In the genomic region with DNA sequence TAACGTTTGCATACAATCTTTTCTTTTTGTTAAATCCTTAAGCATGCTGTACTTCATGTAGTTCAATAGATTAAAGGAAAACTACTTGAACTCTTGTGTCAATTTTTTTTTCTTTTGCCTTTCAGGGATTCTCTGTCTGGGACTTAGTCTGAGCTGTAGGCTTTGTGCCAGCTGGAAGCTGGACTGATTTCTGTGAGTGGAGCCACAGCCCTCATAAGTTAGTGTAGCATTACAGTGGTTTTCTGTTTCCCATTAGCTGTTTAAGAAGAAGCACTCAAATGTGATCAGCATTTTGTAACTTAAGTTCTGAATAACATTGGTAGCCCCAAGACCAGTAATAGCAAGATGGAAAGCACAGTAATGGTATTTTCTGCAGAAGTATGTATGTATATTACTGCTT, we compare ENCODE assay signal across 14 cellular contexts.
A peak's percentile ranks its signal among the peaks of the same experiment; 100 is the strongest.
DNase-seq lines count a peak whose midpoint lies in the region; ATAC-seq and TF ChIP-seq lines count a peak whose summit lies in the region.
"Had no signal": no experiment of that assay in that cellular context is flagged by ENCODE, and none has a peak within 500 bp of the region (broad histone marks: within the 10 kb centered on the region; RNA-seq: fewer than 3 reads in every experiment).

No MANE protein-coding gene starts in this region.

- DNase-seq in GM03348 (ENCODE audit: low spot score) (peak; percentile 72), NCI-H446 (lab: John Stamatoyannopoulos, UW) (peak; percentile 19 to 78), fibroblast of pulmonary artery (ENCODE audit: low read depth) (peak; percentile 50), osteoblast (ENCODE audit: insufficient read length, low spot score, missing footprints) (peak; percentile 26), hippocampal formation (lab: John Stamatoyannopoulos, UW) (no peak), neural progenitor cell (ENCODE audit: low spot score) (no peak)
- no peak for DNase-seq in stimulated activated naive CD8-positive, alpha-beta T cell treated with anti-CD3 and anti-CD28 coated beads, Interleukin-15, Interleukin-2, amounts not matched to agents 100 U/mL and 50 U/mL, for 24 hours
- DNase-seq: amygdala; Karpas-422; naive thymus-derived CD8-positive, alpha-beta T cell; spleen had no signal

- no peak overlapping the region for H3K4me2 ChIP-seq in osteoblast (ENCODE audit: insufficient read depth, low read length)
- H3K4me2 ChIP-seq in neural progenitor cell = no peak overlapping the region

- H3K4me3 ChIP-seq in fibroblast of pulmonary artery (replicated peaks; ENCODE audit: low read depth, low read length) (no peak overlapping the region), osteoblast (ENCODE audit: insufficient read depth, low read length) (no peak overlapping the region), neural progenitor cell (no peak overlapping the region)
- H3K4me3 ChIP-seq: spleen, tibial nerve had no signal

- H3K36me3 Mint-ChIP-seq in neural progenitor cell = no peaks in the 10 kb centered on the region
- H3K36me3 Mint-ChIP-seq: naive thymus-derived CD8-positive, alpha-beta T cell; WTC11 had no signal

- TF ChIP-seq CTCF in fibroblast of pulmonary artery (IDR thresholded peaks at IDR 0.05; ENCODE audit: low read length, missing control alignments) = no peak
- TF ChIP-seq CTCF in osteoblast (IDR thresholded peaks at IDR 0.05; ENCODE audit: extremely low read depth, low read depth, low read length) = no peak
- no peak for TF ChIP-seq CTCF in neural progenitor cell (IDR thresholded peaks at IDR 0.05)

- H3K9ac ChIP-seq in neural progenitor cell = no peak overlapping the region

- H3K27ac Mint-ChIP-seq in neural progenitor cell = no peak overlapping the region
- H3K27ac Mint-ChIP-seq: naive thymus-derived CD8-positive, alpha-beta T cell; WTC11 had no signal

- no peak overlapping the region for H2AFZ ChIP-seq in osteoblast (ENCODE audit: low read length)
- H2AFZ ChIP-seq in neural progenitor cell (replicated peaks) = no peak overlapping the region

- no peaks in the 10 kb centered on the region for H3K27me3 ChIP-seq in osteoblast (ENCODE audit: insufficient read depth, low read length)
- no peaks in the 10 kb centered on the region for H3K27me3 ChIP-seq in neural progenitor cell
- H3K27me3 ChIP-seq: spleen, tibial nerve had no signal

- H3K36me3 ChIP-seq in osteoblast (ENCODE audit: insufficient read depth, low read length) = no peaks in the 10 kb centered on the region
- H3K36me3 ChIP-seq in neural progenitor cell = no peaks in the 10 kb centered on the region
- H3K36me3 ChIP-seq: spleen, tibial nerve had no signal

- H3K79me2 ChIP-seq in osteoblast (ENCODE audit: insufficient read depth, low read length) (no peaks in the 10 kb centered on the region), neural progenitor cell (ENCODE audit: low read depth) (no peaks in the 10 kb centered on the region)

- peaks cover 12% of the 10 kb centered on the region for H3K4me1 ChIP-seq in osteoblast (ENCODE audit: insufficient read depth, low read length)
- H3K4me1 ChIP-seq in neural progenitor cell = no peaks in the 10 kb centered on the region
- H3K4me1 ChIP-seq: spleen, tibial nerve had no signal

- ATAC-seq in GM18520 (IDR thresholded peaks at IDR 0.05; ENCODE audit: unreplicated experiment) = no peak
- ATAC-seq in stimulated activated naive CD8-positive, alpha-beta T cell treated with anti-CD3 and anti-CD28 coated beads, Interleukin-15, Interleukin-2, amounts not matched to agents 100 U/mL and 50 U/mL, for 24 hours = no peak
- ATAC-seq: naive thymus-derived CD8-positive, alpha-beta T cell; WTC11 had no signal

- H3K27me3 Mint-ChIP-seq in neural progenitor cell (ENCODE audit: insufficient read depth, low read depth) = peaks cover 2% of the 10 kb centered on the region
- H3K27me3 Mint-ChIP-seq: naive thymus-derived CD8-positive, alpha-beta T cell had no signal

- no peak overlapping the region for H3K4me3 Mint-ChIP-seq in neural progenitor cell
- H3K4me3 Mint-ChIP-seq: naive thymus-derived CD8-positive, alpha-beta T cell; WTC11 had no signal

- H3K9me3 ChIP-seq in osteoblast (ENCODE audit: low read depth, low read length) = no peaks in the 10 kb centered on the region
- H3K9me3 ChIP-seq in neural progenitor cell (ENCODE audit: low read depth) = no peaks in the 10 kb centered on the region
- H3K9me3 ChIP-seq: spleen, tibial nerve had no signal

- H4K20me1 ChIP-seq in osteoblast (ENCODE audit: insufficient read depth, low read length) = no peaks in the 10 kb centered on the region
- H4K20me1 ChIP-seq in neural progenitor cell (ENCODE audit: low read depth) = no peaks in the 10 kb centered on the region

- no peaks in the 10 kb centered on the region for H3K4me1 Mint-ChIP-seq in neural progenitor cell
- H3K4me1 Mint-ChIP-seq: naive thymus-derived CD8-positive, alpha-beta T cell had no signal

- H3K27ac ChIP-seq in osteoblast (ENCODE audit: low read depth, low read length) (no peak overlapping the region), neural progenitor cell (no peak overlapping the region)
- H3K27ac ChIP-seq: spleen, tibial nerve had no signal

- H3F3A ChIP-seq in neural progenitor cell (ENCODE audit: low read depth) = no peaks in the 10 kb centered on the region

- H3K9me3 Mint-ChIP-seq in neural progenitor cell = no peaks in the 10 kb centered on the region
- H3K9me3 Mint-ChIP-seq: WTC11 had no signal

Comparison
In these comparisons a context has a peak if more than half of its experiments do, and no peak if none do; other contexts are left out.
1. DNase-seq: peak in GM03348 (single experiment), NCI-H446 (2 of 2), fibroblast of pulmonary artery (single experiment) and osteoblast (single experiment); none in stimulated activated naive CD8-positive, alpha-beta T cell treated with anti-CD3 and anti-CD28 coated beads, Interleukin-15, Interleukin-2, amounts not matched to agents 100 U/mL and 50 U/mL, for 24 hours (single experiment), hippocampal formation (0 of 2) and neural progenitor cell (single experiment).